In genomic region chr2:218568190-218569037, GRCh38 we compare ENCODE assay signal across 1 cellular context.
TF ChIP-seq lines count a peak whose summit lies in the region.

Gene CNOT9, plus strand, starts transcription at chr2:218568839. Its CDS starts 116 bp downstream, at chr2:218568955.
Gene USP37, minus strand, starts transcription at chr2:218568351. Its CDS starts 9,698 bp downstream, at chr2:218558653.

TF ChIP-seq in HepG2, 621 proteins besides CTCF, POLR2A, EP300 and RAD21 (continued from another document and continues in another):
- TF ChIP-seq ZBTB46 (CRISPR knock-in tag; IDR thresholded peaks at IDR 0.05; ENCODE audit: borderline replicate concordance) (no peak), ZNF20 (CRISPR knock-in tag; IDR thresholded peaks at IDR 0.05) (peak; percentile 76; the same call in 1 of the 2 replicates), SNAPC2 (CRISPR knock-in tag; IDR thresholded peaks at IDR 0.05) (peak; percentile 98), MYPOP (CRISPR knock-in tag; IDR thresholded peaks at IDR 0.05) (no peak; the same call in 1 of the 2 replicates), TEAD3 (CRISPR knock-in tag; optimal IDR thresholded peaks at IDR 0.05; ENCODE audit: borderline replicate concordance) (peak; percentile 82), HNF4G (IDR thresholded peaks at IDR 0.05; ENCODE audit: borderline replicate concordance, low read depth, low read length) (peak; percentile 78), HNF4G (CRISPR knock-in tag; IDR thresholded peaks at IDR 0.05; ENCODE audit: borderline replicate concordance, low read depth) (no peak; the same call in 1 of the 2 replicates), ZNF816 (CRISPR knock-in tag; IDR thresholded peaks at IDR 0.05; ENCODE audit: borderline replicate concordance) (peak; percentile 99), TCF7 (IDR thresholded peaks at IDR 0.05; ENCODE audit: low read depth) (no peak), HINFP (CRISPR knock-in tag; IDR thresholded peaks at IDR 0.05; ENCODE audit: low read depth) (peak; percentile 88; the same call in 1 of the 2 replicates), THAP7 (CRISPR knock-in tag; IDR thresholded peaks at IDR 0.05) (peak; percentile 97), PAWR (CRISPR knock-in tag; IDR thresholded peaks at IDR 0.05; ENCODE audit: borderline replicate concordance) (no peak), KDM1A (CRISPR knock-in tag; IDR thresholded peaks at IDR 0.05) (peak; percentile 56; the same call in 1 of the 2 replicates), TFAP4 (IDR thresholded peaks at IDR 0.05; ENCODE audit: borderline replicate concordance, low read depth) (peak; percentile 65; the same call in 1 of the 2 replicates), BRCA1 (CRISPR knock-in tag; IDR thresholded peaks at IDR 0.05) (peak; percentile 74; the same call in 1 of the 2 replicates), ZNF713 (CRISPR knock-in tag; IDR thresholded peaks at IDR 0.05) (no peak), ZNF142 (CRISPR knock-in tag; IDR thresholded peaks at IDR 0.05) (peak; percentile 81), MXD3 (CRISPR knock-in tag; IDR thresholded peaks at IDR 0.05) (peak; percentile 63; the same call in 1 of the 2 replicates), FOXO1 (CRISPR knock-in tag; IDR thresholded peaks at IDR 0.05) (peak; percentile 65), ZNF260 (CRISPR knock-in tag; IDR thresholded peaks at IDR 0.05; ENCODE audit: borderline replicate concordance, low read depth) (no peak), SYNCRIP (IDR thresholded peaks at IDR 0.05; ENCODE audit: insufficient read depth, low read depth, low read length) (no peak), ZNF777 (CRISPR knock-in tag; IDR thresholded peaks at IDR 0.05) (peak; percentile 46; the same call in 1 of the 2 replicates), ZNF282 (IDR thresholded peaks at IDR 0.05; ENCODE audit: partially characterized antibody) (no peak), ZNF10 (CRISPR knock-in tag; IDR thresholded peaks at IDR 0.05; ENCODE audit: borderline replicate concordance, low read depth) (no peak), ZNF652 (CRISPR knock-in tag; IDR thresholded peaks at IDR 0.05; ENCODE audit: borderline replicate concordance, low read depth) (peak; percentile 23; the same call in 1 of the 2 replicates), CHD4 (IDR thresholded peaks at IDR 0.05; ENCODE audit: borderline replicate concordance, low read length) (no peak; the same call in 1 of the 2 replicates), ZSCAN30 (CRISPR knock-in tag; IDR thresholded peaks at IDR 0.05) (peak; percentile 99), ZNF253 (CRISPR knock-in tag; IDR thresholded peaks at IDR 0.05; ENCODE audit: borderline replicate concordance) (peak; percentile 75), ZNF446 (CRISPR knock-in tag; IDR thresholded peaks at IDR 0.05) (peak; percentile 86), PHF8 (CRISPR knock-in tag; IDR thresholded peaks at IDR 0.05) (peak; percentile 85), FOXM1 (CRISPR knock-in tag; IDR thresholded peaks at IDR 0.05) (peak; percentile 7; the same call in 1 of the 2 replicates), ZNF891 (CRISPR knock-in tag; IDR thresholded peaks at IDR 0.05) (peak; percentile 89), SATB2 (CRISPR knock-in tag; IDR thresholded peaks at IDR 0.05) (peak; percentile 87), ZNF367 (CRISPR knock-in tag; IDR thresholded peaks at IDR 0.05; ENCODE audit: borderline replicate concordance) (peak; percentile 88), MAFK (conservative IDR thresholded peaks at IDR 0.05 in 1 of 2, IDR thresholded peaks at IDR 0.05 in 1 of 2; ENCODE audit: low read length in 2 of 2) (no peak), KLF16 (CRISPR knock-in tag; IDR thresholded peaks at IDR 0.05) (peak; percentile 60 to 80; a peak in 3 of 4 replicates), ZNF496 (CRISPR knock-in tag; IDR thresholded peaks at IDR 0.05; ENCODE audit: insufficient replicate concordance) (peak; percentile 38), ZNF318 (CRISPR knock-in tag; IDR thresholded peaks at IDR 0.05) (peak; percentile 73; the same call in 1 of the 2 replicates), ZNF674 (CRISPR knock-in tag; IDR thresholded peaks at IDR 0.05; ENCODE audit: low read depth) (peak; percentile 24; the same call in 1 of the 2 replicates), GABPA (IDR thresholded peaks at IDR 0.05; ENCODE audit: low read depth, low read length) (peak; percentile 69), GABPA (CRISPR knock-in tag; IDR thresholded peaks at IDR 0.05; ENCODE audit: low read depth) (peak; percentile 92), MAFG (CRISPR knock-in tag; IDR thresholded peaks at IDR 0.05) (no peak)
